14 cellular contexts compared by ENCODE assay signal in the genomic region with DNA sequence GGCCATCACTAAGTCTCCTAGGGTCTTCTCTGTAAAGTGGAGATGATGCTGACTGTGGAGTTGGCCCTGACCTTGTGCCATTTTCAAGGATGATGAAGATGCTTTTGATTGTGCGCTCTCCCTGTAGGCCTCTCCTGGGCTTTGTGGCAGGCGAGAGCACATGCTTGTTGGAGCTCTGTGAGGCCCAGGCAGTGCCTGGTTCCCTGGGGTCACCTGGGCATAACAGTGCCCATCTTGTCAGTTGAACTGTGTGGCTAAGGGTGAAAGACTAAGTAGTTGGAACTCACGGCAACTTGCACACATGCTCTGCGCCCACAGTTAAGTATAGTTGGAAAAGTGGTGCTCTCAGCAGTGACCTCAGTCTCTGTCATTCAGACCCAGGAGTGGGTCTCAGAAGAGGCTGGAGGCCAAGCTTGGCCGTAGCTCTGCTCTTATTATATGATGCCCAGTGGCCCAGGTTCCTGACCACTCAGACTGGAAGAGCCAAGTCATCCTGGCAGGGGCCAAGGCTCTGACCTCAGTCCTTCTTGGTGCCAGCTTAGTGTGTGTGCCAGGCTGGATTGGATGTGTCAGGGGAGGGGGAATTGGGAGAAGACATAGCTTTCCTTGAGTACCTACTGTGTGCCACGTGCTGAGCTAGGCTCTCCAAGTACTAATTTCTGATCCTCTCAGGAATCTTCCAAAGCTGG.
"Had no signal": no experiment of that assay in that cellular context is flagged by ENCODE, and none has a peak within 500 bp of the region (broad histone marks: within the 10 kb centered on the region; RNA-seq: fewer than 3 reads in every experiment).

No MANE protein-coding gene starts in this region.

- H3K9me3 ChIP-seq: spleen, transverse colon had no signal

- H3K36me3 ChIP-seq: heart left ventricle, transverse colon, WERI-Rb-1 had no signal

- H3K4me1 ChIP-seq: transverse colon had no signal

- ATAC-seq: activated CD4-positive, alpha-beta T cell treated with anti-CD3 and anti-CD28 coated beads for 36 hours; activated T-cell treated with anti-CD3 and anti-CD28 coated beads, Interleukin-2, amount 50 U/mL, for 4 hours; sciatic nerve; stimulated activated naive B cell treated with anti-CD40 and anti-IgM and Interleukin-4, amounts not matched to agents 10 μg/mL and 1 μg/mL and 100 μg/mL, for 72 hours had no signal

- H3K4me3 ChIP-seq: heart left ventricle, spleen, transverse colon had no signal

- H3K27ac ChIP-seq: spleen, transverse colon, WERI-Rb-1 had no signal

- H3K27me3 ChIP-seq: heart left ventricle, spleen, transverse colon had no signal

- H3K27me3 Mint-ChIP-seq: activated CD4-positive, alpha-beta T cell treated with anti-CD3 and anti-CD28 coated beads for 36 hours; activated naive CD8-positive, alpha-beta T cell treated with anti-CD3 and anti-CD28 coated beads for 36 hours; stimulated activated naive B cell treated with anti-CD40 and anti-IgM and Interleukin-4, amounts not matched to agents 10 μg/mL and 1 μg/mL and 100 μg/mL, for 72 hours had no signal

- H3K27ac Mint-ChIP-seq: activated CD4-positive, alpha-beta T cell treated with anti-CD3 and anti-CD28 coated beads for 36 hours; activated naive CD8-positive, alpha-beta T cell treated with anti-CD3 and anti-CD28 coated beads for 36 hours; stimulated activated naive B cell treated with anti-CD40 and anti-IgM and Interleukin-4, amounts not matched to agents 10 μg/mL and 1 μg/mL and 100 μg/mL, for 72 hours had no signal

- DNase-seq: activated CD4-positive, alpha-beta T cell treated with anti-CD3 and anti-CD28 coated beads for 36 hours; activated gamma-delta T cell treated with Interleukin-2 at 50 U/mL for 16 hours; activated naive CD8-positive, alpha-beta T cell treated with anti-CD3 and anti-CD28 coated beads for 36 hours; activated T-cell treated with anti-CD3 and anti-CD28 coated beads, Interleukin-2, amount 50 U/mL, for 4 hours; foreskin melanocyte; posterior cingulate gyrus; spleen; stimulated activated CD4-positive, alpha-beta T cell treated with anti-CD3 and anti-CD28 coated beads, Interleukin-1b, Interleukin-23, amount 100 ng/mL, for 48 hours; stimulated activated naive B cell treated with anti-CD40 and anti-IgM and Interleukin-4, amounts not matched to agents 10 μg/mL and 1 μg/mL and 100 μg/mL, for 72 hours; transverse colon had no signal

- H3K9me3 Mint-ChIP-seq: activated naive CD8-positive, alpha-beta T cell treated with anti-CD3 and anti-CD28 coated beads for 36 hours; activated T-cell treated with anti-CD3 and anti-CD28 coated beads, Interleukin-2, amount 50 U/mL, for 4 hours; neural crest cell; stimulated activated naive B cell treated with anti-CD40 and anti-IgM and Interleukin-4, amounts not matched to agents 10 μg/mL and 1 μg/mL and 100 μg/mL, for 72 hours had no signal

- H3K4me3 Mint-ChIP-seq: activated CD4-positive, alpha-beta T cell treated with anti-CD3 and anti-CD28 coated beads for 36 hours; activated naive CD8-positive, alpha-beta T cell treated with anti-CD3 and anti-CD28 coated beads for 36 hours; activated T-cell treated with anti-CD3 and anti-CD28 coated beads, Interleukin-2, amount 50 U/mL, for 4 hours; neural crest cell; stimulated activated naive B cell treated with anti-CD40 and anti-IgM and Interleukin-4, amounts not matched to agents 10 μg/mL and 1 μg/mL and 100 μg/mL, for 72 hours had no signal
